Comparison of ENCODE assay signal across 8 cellular contexts in the genomic region with DNA sequence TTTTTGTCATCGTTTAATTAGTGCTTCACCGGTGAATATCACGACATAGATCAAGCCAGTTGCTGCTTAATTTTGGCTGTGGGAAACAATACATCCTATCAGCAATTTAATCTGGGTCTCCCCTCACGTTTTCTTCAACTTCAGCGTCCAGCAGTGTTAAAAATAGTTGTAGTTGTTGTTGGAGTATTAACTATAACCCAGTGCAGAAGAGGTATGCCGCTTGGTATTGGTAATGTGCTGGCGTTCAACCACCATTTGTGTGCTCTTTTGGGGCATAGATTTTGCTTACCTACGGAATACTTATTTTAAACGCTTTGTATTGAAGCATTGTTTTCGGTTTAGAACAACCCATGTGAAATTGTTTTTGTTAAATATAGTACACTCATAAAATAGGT. TPM values are rescaled to one million over a fixed set of nuclear protein-coding genes. Genes with fewer than 3 reads are reported as not detected.
DNase-seq lines count a peak whose midpoint lies in the region; ATAC-seq and TF ChIP-seq lines count a peak whose summit lies in the region.

No MANE protein-coding gene starts in this region.

- TF ChIP-seq CTCF in HFF-Myc (IDR thresholded peaks at IDR 0.05; ENCODE audit: low read depth, low read length, missing control alignments): no peak
- TF ChIP-seq CTCF in astrocyte of the cerebellum (IDR thresholded peaks at IDR 0.05; ENCODE audit: low read depth, low read length, missing control alignments): no peak
- TF ChIP-seq CTCF in right lobe of liver (IDR thresholded peaks at IDR 0.05): no peak
- TF ChIP-seq CTCF in transverse colon (IDR thresholded peaks at IDR 0.05): no peak

- DNase-seq in AG08396 (ENCODE audit: low spot score) (peak; percentile 29), HFF-Myc (ENCODE audit: extremely low read depth, low read depth) (no peak), astrocyte of the cerebellum (ENCODE audit: low read depth) (no peak), right lobe of liver (no peak), transverse colon (no peak), SHP77 (lab: John Stamatoyannopoulos, UW) (no peak), GDM1 (lab: John Stamatoyannopoulos, UW) (no peak)
- no peak for DNase-seq in stimulated activated CD4-positive, alpha-beta T cell treated with anti-CD3 and anti-CD28 coated beads, Interleukin-2, amount 100 ng/mL, for 24 hours

- in situ Hi-C loops in astrocyte of the cerebellum (cut with HindIII; ENCODE audit: low sequenced_read_pairs): no loop called here
- in situ Hi-C loops in transverse colon (cut with MboI; ENCODE audit: low pct_ligation_motif_present in 1 of 4, low pct_unique_long_range_greater_than_20kb in 1 of 4, low sequenced_read_pairs in 3 of 4): no loop called here

- intact Hi-C loops in right lobe of liver (cut with DNase I) (no loop called here), transverse colon (cut with DNase I; ENCODE audit: low total_unique reads) (no loop called here)

- peaks cover 0 to 6% (median 3%) of the 10 kb centered on the region in 4 donors for H3K4me1 ChIP-seq in right lobe of liver
- peaks cover 0 to 47% (median 18%) of the 10 kb centered on the region in 4 donors for H3K4me1 ChIP-seq in transverse colon

- H3K9me3 ChIP-seq in right lobe of liver: no peaks in the 10 kb centered on the region
- no peaks in the 10 kb centered on the region for H3K9me3 ChIP-seq in transverse colon

- no peak for TF ChIP-seq POLR2A in right lobe of liver (IDR thresholded peaks at IDR 0.05)
- no peak for TF ChIP-seq POLR2A in transverse colon (IDR thresholded peaks at IDR 0.05)

- H3K27ac ChIP-seq in right lobe of liver: peak overlapping the region; percentile 26 to 80 (median 64)
- peak overlapping the region; percentile 97 to 100 (median 98) for H3K27ac ChIP-seq in transverse colon

- H3K36me3 ChIP-seq in right lobe of liver (no peaks in the 10 kb centered on the region), transverse colon (no peaks in the 10 kb centered on the region)

- WGBS in right lobe of liver (ENCODE audit: insufficient coverage, low coverage, low lambda C conversion rate, missing lambda C conversion rate): 1% methylated on average over 10 of the region's 10 CpGs
- 2 to 3% methylated on average over 10 of the region's 10 CpGs for WGBS in transverse colon (ENCODE audit: low coverage in 1 of 2), 2 donors

- ATAC-seq in right lobe of liver: peak in 1 of 4 donors; percentile 10

- H3K27me3 ChIP-seq in right lobe of liver: no peaks in the 10 kb centered on the region
- H3K27me3 ChIP-seq in transverse colon: no peaks in the 10 kb centered on the region

- TF ChIP-seq EP300 in transverse colon (IDR thresholded peaks at IDR 0.05; ENCODE audit: low read depth): no peak

- H3K4me3 ChIP-seq in HFF-Myc (replicated peaks; ENCODE audit: low read depth, low read length) (peak overlapping the region; percentile 70), astrocyte of the cerebellum (ENCODE audit: low read depth, low read length) (peak overlapping the region; percentile 74), right lobe of liver (peak overlapping the region; percentile 47 to 89 (median 63)), transverse colon (peak overlapping the region; percentile 63 to 93 (median 77))

RNA-seq across cellular contexts. Expression of a gene that starts 0.8 kb away (rescaled TPM):
- total RNA-seq in right lobe of liver (1 to 10 TPM; 5.8 to 9.3 (median 6.5) TPM), transverse colon (10 to 100 TPM; 15.7 to 36.0 (median 19.4) TPM)
